Comparison of ENCODE assay signal across 8 cellular contexts in genomic region chr4:127782275-127783025, GRCh38. TPM values are rescaled to one million over a fixed set of nuclear protein-coding genes. Genes with fewer than 3 reads are reported as not detected.
DNase-seq lines count a peak whose midpoint lies in the region; ATAC-seq and TF ChIP-seq lines count a peak whose summit lies in the region.

TSS of gene HSPA4L (plus strand) at chr4:127782322. CDS start at chr4:127782551, 229 bp downstream.

- H3K27ac Mint-ChIP-seq in activated naive CD8-positive, alpha-beta T cell treated with anti-CD3 and anti-CD28 coated beads for 36 hours = peak within 1 kb of the TSS; percentile 83

- peak within 1 kb of the TSS; percentile 89 for H3K4me2 ChIP-seq in parathyroid adenoma (ENCODE audit: low read length)

- peaks cover 78% of the 10 kb centered on the region for H3K27me3 Mint-ChIP-seq in activated naive CD8-positive, alpha-beta T cell treated with anti-CD3 and anti-CD28 coated beads for 36 hours

- peaks cover 3% of the 10 kb centered on the region; the same call in 1 of the 2 replicates for H3K4me1 ChIP-seq in ES-I3 (ENCODE audit: insufficient read depth, low read length)
- H3K4me1 ChIP-seq in HUES64 (ENCODE audit: insufficient read depth, low read length) = no peaks in the 10 kb centered on the region; the same call in 1 of the 2 replicates
- peaks cover 13% of the 10 kb centered on the region for H3K4me1 ChIP-seq in cardiac muscle cell (ENCODE audit: low read depth)
- H3K4me1 ChIP-seq in parathyroid adenoma = no peaks in the 10 kb centered on the region

- peak within 1 kb of the TSS; percentile 93 for H2AFZ ChIP-seq in parathyroid adenoma

- DNase-seq in RPMI8226 (peak; percentile 26), cardiac muscle cell (ENCODE audit: low read depth in 1 of 2, low spot score in 1 of 2) (peak in 1 of 2 donors; percentile 90), middle frontal gyrus (ENCODE audit: extremely low spot score, low spot score) (no peak)
- peak; percentile 65 for DNase-seq in activated naive CD8-positive, alpha-beta T cell treated with anti-CD3 and anti-CD28 coated beads for 36 hours

- H3K4me1 Mint-ChIP-seq in activated naive CD8-positive, alpha-beta T cell treated with anti-CD3 and anti-CD28 coated beads for 36 hours = peaks cover 19% of the 10 kb centered on the region

- TF ChIP-seq CTCF in cardiac muscle cell (IDR thresholded peaks at IDR 0.05; ENCODE audit: low read depth, low read length) (peak; percentile 40), parathyroid adenoma (IDR thresholded peaks at IDR 0.05) (peak; percentile 34)

- H3K4me3 ChIP-seq in HUES64 (ENCODE audit: low read length) (peak within 1 kb of the TSS; percentile 68), cardiac muscle cell (peak within 1 kb of the TSS; percentile 55), parathyroid adenoma (ENCODE audit: low read depth, low read length) (peak within 1 kb of the TSS; percentile 78)

- H3K36me3 Mint-ChIP-seq in activated naive CD8-positive, alpha-beta T cell treated with anti-CD3 and anti-CD28 coated beads for 36 hours = peaks cover 8% of the 10 kb centered on the region

- H3K27me3 ChIP-seq in HUES64 (ENCODE audit: insufficient read depth, low read length) (peaks cover 50% of the 10 kb centered on the region), cardiac muscle cell (peaks cover 27% of the 10 kb centered on the region), parathyroid adenoma (ENCODE audit: control insufficient read depth, insufficient read depth, low read length) (no peaks in the 10 kb centered on the region)

- H3K4me3 Mint-ChIP-seq in activated naive CD8-positive, alpha-beta T cell treated with anti-CD3 and anti-CD28 coated beads for 36 hours = peak within 1 kb of the TSS; percentile 85

- H3K27ac ChIP-seq in HUES64 (ENCODE audit: low read depth, low read length) (no peak within 1 kb of the TSS; the same call in 1 of the 2 replicates), cardiac muscle cell (no peak within 1 kb of the TSS), parathyroid adenoma (peak within 1 kb of the TSS; percentile 66)

- H3K9me3 Mint-ChIP-seq in activated naive CD8-positive, alpha-beta T cell treated with anti-CD3 and anti-CD28 coated beads for 36 hours = no peaks in the 10 kb centered on the region

- H3K9me3 ChIP-seq in ES-I3 (ENCODE audit: control insufficient read depth, insufficient read depth, low read length) (no peaks in the 10 kb centered on the region), HUES64 (ENCODE audit: insufficient read depth, low read depth, low read length) (no peaks in the 10 kb centered on the region), cardiac muscle cell (ENCODE audit: low read depth) (no peaks in the 10 kb centered on the region), parathyroid adenoma (ENCODE audit: control insufficient read depth, low read length) (no peaks in the 10 kb centered on the region)

- under 1% methylated on average over 63 of the region's 63 CpGs for WGBS in HUES64

- no peaks in the 10 kb centered on the region for H3K79me2 ChIP-seq in parathyroid adenoma

- peak within 1 kb of the TSS; percentile 82 for H3K9ac ChIP-seq in ES-I3 (ENCODE audit: low read depth, low read length)
- H3K9ac ChIP-seq in HUES64 (ENCODE audit: low read depth, low read length) = peak within 1 kb of the TSS; percentile 83
- peak within 1 kb of the TSS; percentile 63 for H3K9ac ChIP-seq in parathyroid adenoma

- no peaks in the 10 kb centered on the region for H3K36me3 ChIP-seq in ES-I3 (ENCODE audit: insufficient read depth, low read length)
- no peaks in the 10 kb centered on the region for H3K36me3 ChIP-seq in HUES64 (ENCODE audit: insufficient read depth, low read length)
- no peaks in the 10 kb centered on the region for H3K36me3 ChIP-seq in cardiac muscle cell
- no peaks in the 10 kb centered on the region for H3K36me3 ChIP-seq in parathyroid adenoma (ENCODE audit: control insufficient read depth, insufficient read depth, low read length)

- peak; percentile 48 for ATAC-seq in GM21529 (IDR thresholded peaks at IDR 0.05; ENCODE audit: unreplicated experiment)

RNA-seq across cellular contexts. Expression of gene HSPA4L, which starts in this region (rescaled TPM):
- polyA plus RNA-seq in HUES64 (2013, experiment 1 of 2) = 2.4 TPM
- 2.9 TPM for polyA plus RNA-seq in HUES64 (2013, experiment 2 of 2)
- total RNA-seq in activated naive CD8-positive, alpha-beta T cell treated with anti-CD3 and anti-CD28 coated beads for 36 hours = 1 to 10 TPM; 3.8 to 4.8 TPM
- total RNA-seq in cardiac muscle cell = 2.2 and 2.4 TPM in 2 replicates
- polyA plus RNA-seq in cardiac muscle cell = 2.6 and 4.3 TPM in 2 replicates
